8 cellular contexts compared by ENCODE assay signal in the genomic region with DNA sequence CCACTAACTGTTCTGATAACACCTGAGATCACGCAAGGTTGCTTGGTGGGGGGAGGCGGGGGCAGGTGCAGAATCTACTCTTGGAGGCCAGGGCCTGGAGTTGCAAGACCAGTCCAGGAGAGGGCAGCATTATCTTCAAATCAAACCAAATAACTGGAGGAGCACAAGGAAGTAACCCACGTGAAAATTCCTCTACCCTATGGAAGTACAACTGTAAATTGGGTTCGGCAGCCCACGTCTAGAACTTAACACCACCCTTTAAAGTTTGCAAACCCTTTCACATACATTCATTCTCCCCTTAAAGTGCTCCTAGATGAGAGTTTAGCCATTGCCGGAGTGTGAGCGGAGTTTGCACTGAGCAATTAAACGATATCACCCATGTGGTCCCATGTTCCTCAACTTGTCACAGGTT. TPM values are rescaled to one million over a fixed set of nuclear protein-coding genes. Genes with fewer than 3 reads are reported as not detected.
DNase-seq lines count a peak whose midpoint lies in the region; ATAC-seq and TF ChIP-seq lines count a peak whose summit lies in the region.

No MANE protein-coding gene starts in this region.

- no TSS peak for BruUV-seq in Caco-2 (replicated peaks; lab: Mats Ljungman, UMichigan)

- H3K27me3 ChIP-seq in Caco-2 (replicated peaks; ENCODE audit: control insufficient read depth, insufficient read depth, low read length), result no peaks in the 10 kb centered on the region; the same call in 1 of the 2 replicates
- no peaks in the 10 kb centered on the region for H3K27me3 ChIP-seq in left lung

- H3K4me3 Mint-ChIP-seq in Caco-2 (ENCODE audit: unreplicated experiment), result no peak overlapping the region

- DNase-seq in Caco-2 (peak; percentile 78 to 83), HEK293T (ENCODE audit: extremely low spot score) (peak; percentile 81), NCI-H2227 treated with DMSO at 0.1 percent for 48 hours (lab: John Stamatoyannopoulos, UW) (peak; percentile 66), cerebellar cortex (ENCODE audit: low spot score) (peak; percentile 66), left lung (peak in 1 of 2 donors; percentile 54)
- DNase-seq in activated CD4-positive, CD25-positive, alpha-beta regulatory T cell treated with anti-CD3 and anti-CD28 coated beads, Interleukin-2, amount 50 U/mL, for 16 hours (ENCODE audit: low read depth, low spot score), result peak; percentile 37
- peak; percentile 70 to 71 for DNase-seq in stimulated activated CD4-positive, alpha-beta T cell treated with anti-CD3 and anti-CD28 coated beads, Interleukin-2, amount 100 ng/mL, for 24 hours

- H3K4me1 Mint-ChIP-seq in Caco-2 (ENCODE audit: low read depth, unreplicated experiment), result no peaks in the 10 kb centered on the region

- H3K27ac Mint-ChIP-seq in Caco-2 (ENCODE audit: unreplicated experiment), result no peak overlapping the region

- no peaks in the 10 kb centered on the region for H3K9me3 Mint-ChIP-seq in Caco-2 (ENCODE audit: unreplicated experiment)

- H3K36me3 ChIP-seq in Caco-2 (ENCODE audit: control insufficient read depth, insufficient read depth, low read length) (no peaks in the 10 kb centered on the region), left lung (no peaks in the 10 kb centered on the region)

- no peaks in the 10 kb centered on the region for H3K27me3 Mint-ChIP-seq in Caco-2 (ENCODE audit: insufficient read depth, unreplicated experiment)

- intact Hi-C loops in Caco-2 (cut with micrococcal nuclease; ENCODE audit: unreplicated experiment) (loop anchor here (1.0 to 5.0 kb wide), 5 partner anchors 30 to 210 kb away; a partner anchor contains a TSS), left lung (cut with DNase I) (no loop called here)

- POLR2A ChIA-PET in Caco-2 (lab: Charles Lee), result no interaction called here
- POLR2A ChIA-PET in HEK293T (lab: Yijun Ruan, JAX), result no interaction called here

- TF ChIP-seq CTCF in Caco-2 (IDR thresholded peaks at IDR 0.05; ENCODE audit: insufficient read depth in 1 of 2, low read depth in 1 of 2, low read length in 1 of 2, severe bottlenecking in 1 of 2, unreplicated experiment in 1 of 2), result peak; percentile 82 to 87
- TF ChIP-seq CTCF in left lung (IDR thresholded peaks at IDR 0.05), result peak; percentile 75 to 94

- ATAC-seq in left lung (peak; percentile 98), HG02588 (IDR thresholded peaks at IDR 0.05; ENCODE audit: unreplicated experiment) (no peak)

- H3K9me3 ChIP-seq in Caco-2 (no peaks in the 10 kb centered on the region), left lung (no peaks in the 10 kb centered on the region)

- CTCF ChIA-PET in Caco-2 (lab: Charles Lee) (no interaction called here), HEK293T (lab: Yijun Ruan, JAX) (no interaction called here)

- peaks cover 13% of the 10 kb centered on the region for H3K4me1 ChIP-seq in Caco-2
- H3K4me1 ChIP-seq in left lung, result peaks cover 0 to 10% of the 10 kb centered on the region in 2 donors

- no peaks in the 10 kb centered on the region for H3K36me3 Mint-ChIP-seq in Caco-2 (ENCODE audit: insufficient read depth, unreplicated experiment)

- no peak overlapping the region for H3K27ac ChIP-seq in left lung

- H3K4me3 ChIP-seq in Caco-2 (ENCODE audit: low read depth, low read length), result no peak overlapping the region
- no peak overlapping the region for H3K4me3 ChIP-seq in left lung

TF ChIP-seq in HEK293T, 16 proteins besides CTCF, POLR2A, EP300 and RAD21:
- peak; percentile 49; the same call in 1 of the 2 replicates for TF ChIP-seq L3MBTL2 (conservative IDR thresholded peaks at IDR 0.05)
- TF ChIP-seq FOXA1 (IDR thresholded peaks at IDR 0.05), result no peak

RNA-seq across cellular contexts. Expression of a gene that starts 19.6 kb away (rescaled TPM):
- total RNA-seq in Caco-2 (2022) (not detected in 2 replicates), left lung (10 to 100 TPM in 1 of 2 donors, 1 to 10 TPM in 1; 1.7 to 21.0 TPM)

RNA-seq across cellular contexts. Expression of a gene that starts 30.6 kb away (rescaled TPM):
- total RNA-seq in Caco-2 (2022) (284 and 290 TPM in 2 replicates), left lung (100 to 1,000 TPM; 361 to 452 TPM)
